9 cellular contexts compared by ENCODE assay signal in genomic region chr16:27330542-27330941, GRCh38. TPM values are rescaled to one million over a fixed set of nuclear protein-coding genes. Genes with fewer than 3 reads are reported as not detected.
DNase-seq lines count a peak whose midpoint lies in the region; ATAC-seq and TF ChIP-seq lines count a peak whose summit lies in the region.
"Had no signal": no experiment of that assay in that cellular context is flagged by ENCODE, and none has a peak within 500 bp of the region (broad histone marks: within the 10 kb centered on the region; RNA-seq: fewer than 3 reads in every experiment).

No MANE protein-coding gene starts in this region.

- H3K36me3 Mint-ChIP-seq in osteocyte (ENCODE audit: unreplicated experiment) = peaks cover 7% of the 10 kb centered on the region

- H3K4me3 ChIP-seq in AG10803 (ENCODE audit: low read length) (no peak overlapping the region), fibroblast of mammary gland (ENCODE audit: control insufficient read depth, low read depth, low read length) (no peak overlapping the region)

- peaks cover 57% of the 10 kb centered on the region for H3K4me1 Mint-ChIP-seq in osteocyte (ENCODE audit: unreplicated experiment)

- H3K4me3 Mint-ChIP-seq in osteocyte (ENCODE audit: unreplicated experiment) = peak overlapping the region; percentile 29

- ATAC-seq in GM21619 (IDR thresholded peaks at IDR 0.05; ENCODE audit: unreplicated experiment) = no peak

- peak; percentile 97 for DNase-seq in AG10803 (ENCODE audit: low read depth)
- peak; percentile 87 for DNase-seq in T1000 (lab: John Stamatoyannopoulos, UW)
- peak; percentile 92 for DNase-seq in fibroblast of mammary gland (ENCODE audit: low read depth)
- DNase-seq in osteocyte (ENCODE audit: extremely low spot score, unreplicated experiment) = no peak
- no peak for DNase-seq in NCI-H345 (lab: John Stamatoyannopoulos, UW)
- no peak for DNase-seq in epidermal melanocyte (ENCODE audit: insufficient read length, low spot score)
- no peak for DNase-seq in middle frontal gyrus (ENCODE audit: extremely low spot score, low spot score)
- DNase-seq: NCI-H524 treated with DMSO at 0.1 percent for 48 hours had no signal

- H3K9me3 Mint-ChIP-seq in osteocyte (ENCODE audit: unreplicated experiment) = no peaks in the 10 kb centered on the region

- H3K27ac Mint-ChIP-seq in osteocyte (ENCODE audit: unreplicated experiment) = peak overlapping the region; percentile 91

- TF ChIP-seq CTCF in AG10803 (conservative IDR thresholded peaks at IDR 0.05; ENCODE audit: low read length) (no peak), fibroblast of mammary gland (conservative IDR thresholded peaks at IDR 0.05; ENCODE audit: control insufficient read depth, insufficient read depth, low read depth, low read length) (no peak), osteocyte (IDR thresholded peaks at IDR 0.05) (no peak)

- H3K27me3 Mint-ChIP-seq in osteocyte (ENCODE audit: unreplicated experiment) = no peaks in the 10 kb centered on the region

RNA-seq across cellular contexts. Expression of gene IL4R, which starts 16.8 kb away (rescaled TPM):
- 34.5 and 35.9 TPM in 2 replicates for total RNA-seq in osteocyte

Comparison
In these comparisons a context has a peak if more than half of its experiments do, and no peak if none do; other contexts are left out.
1. DNase-seq: peak in AG10803 (single experiment), T1000 (single experiment) and fibroblast of mammary gland (single experiment); none in osteocyte (single experiment), NCI-H345 (single experiment), epidermal melanocyte (single experiment) and middle frontal gyrus (single experiment).